1 cellular context compared by ENCODE assay signal in genomic region chr21:33020558-33021100, GRCh38.
TF ChIP-seq lines count a peak whose summit lies in the region.

No MANE protein-coding gene starts in this region.

TF ChIP-seq in H1, 55 proteins besides CTCF, POLR2A, EP300 and RAD21:
- TF ChIP-seq TCF12 (IDR thresholded peaks at IDR 0.05; ENCODE audit: low read depth, low read length), result no peak
- TF ChIP-seq SRF (IDR thresholded peaks at IDR 0.05; ENCODE audit: low read depth, low read length), result no peak
- TF ChIP-seq POLR2AphosphoS5 (IDR thresholded peaks at IDR 0.05; ENCODE audit: low read depth, low read length), result no peak
- no peak for TF ChIP-seq SUZ12 (IDR thresholded peaks at IDR 0.05; ENCODE audit: low read length)
- TF ChIP-seq ZNF274 (IDR thresholded peaks at IDR 0.05; ENCODE audit: borderline replicate concordance, extremely low read depth, low read length), result no peak
- no peak for TF ChIP-seq SIX5 (IDR thresholded peaks at IDR 0.05; ENCODE audit: low read depth, low read length)
- no peak for TF ChIP-seq KDM5A (IDR thresholded peaks at IDR 0.05; ENCODE audit: low read length)
- no peak for TF ChIP-seq TAF1 (IDR thresholded peaks at IDR 0.05; ENCODE audit: low read depth, low read length)
- no peak for TF ChIP-seq SIRT6 (IDR thresholded peaks at IDR 0.05; ENCODE audit: low read length)
- TF ChIP-seq SAP30 (IDR thresholded peaks at IDR 0.05; ENCODE audit: insufficient read depth, insufficient replicate concordance, low read length), result no peak
- no peak for TF ChIP-seq CEBPB (IDR thresholded peaks at IDR 0.05; ENCODE audit: low read depth, low read length)
- no peak for TF ChIP-seq RFX5 (IDR thresholded peaks at IDR 0.05; ENCODE audit: borderline replicate concordance, low read depth, low read length)
- TF ChIP-seq NRF1 (IDR thresholded peaks at IDR 0.05; ENCODE audit: low read depth, low read length), result no peak
- no peak for TF ChIP-seq RBBP5 (IDR thresholded peaks at IDR 0.05; ENCODE audit: borderline replicate concordance, low read depth, low read length)
- TF ChIP-seq TEAD4 (IDR thresholded peaks at IDR 0.05; ENCODE audit: low read depth, low read length), result no peak
- no peak for TF ChIP-seq TBP (IDR thresholded peaks at IDR 0.05; ENCODE audit: low read depth, low read length)
- TF ChIP-seq JUN (IDR thresholded peaks at IDR 0.05; ENCODE audit: low read depth, low read length), result no peak
- no peak for TF ChIP-seq NANOG (IDR thresholded peaks at IDR 0.05; ENCODE audit: insufficient read depth, low read depth, low read length, poor library complexity, severe bottlenecking)
- TF ChIP-seq GABPA (IDR thresholded peaks at IDR 0.05; ENCODE audit: borderline replicate concordance, insufficient read depth, low read length), result no peak
- TF ChIP-seq, protein P1, sequence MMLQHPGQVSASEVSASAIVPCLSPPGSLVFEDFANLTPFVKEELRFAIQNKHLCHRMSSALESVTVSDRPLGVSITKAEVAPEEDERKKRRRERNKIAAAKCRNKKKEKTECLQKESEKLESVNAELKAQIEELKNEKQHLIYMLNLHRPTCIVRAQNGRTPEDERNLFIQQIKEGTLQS (IDR thresholded peaks at IDR 0.05; ENCODE audit: insufficient read depth, low read depth, low read length), result no peak
